ENCODE assay signal across 8 cellular contexts in genomic region chr15:33021806-33022389, GRCh38.
DNase-seq lines count a peak whose midpoint lies in the region; ATAC-seq lines count a peak whose summit lies in the region.

No MANE protein-coding gene starts in this region.

- ATAC-seq in GM21825 (IDR thresholded peaks at IDR 0.05; ENCODE audit: unreplicated experiment) (no peak), HG02610 (IDR thresholded peaks at IDR 0.05; ENCODE audit: unreplicated experiment) (no peak)

- DNase-seq in EL (peak; percentile 64), LHCN-M2 (ENCODE audit: low read depth) (peak; percentile 73), SKM-1 (lab: John Stamatoyannopoulos, UW; ENCODE audit: unreplicated experiment) (peak; percentile 29), fibroblast of peridontal ligament (ENCODE audit: extremely low read depth) (peak; percentile 84), pons (ENCODE audit: low spot score) (peak; percentile 86), T1000 (lab: John Stamatoyannopoulos, UW) (no peak)
